Comparison of ENCODE assay signal across 31 cellular contexts in the genomic region with DNA sequence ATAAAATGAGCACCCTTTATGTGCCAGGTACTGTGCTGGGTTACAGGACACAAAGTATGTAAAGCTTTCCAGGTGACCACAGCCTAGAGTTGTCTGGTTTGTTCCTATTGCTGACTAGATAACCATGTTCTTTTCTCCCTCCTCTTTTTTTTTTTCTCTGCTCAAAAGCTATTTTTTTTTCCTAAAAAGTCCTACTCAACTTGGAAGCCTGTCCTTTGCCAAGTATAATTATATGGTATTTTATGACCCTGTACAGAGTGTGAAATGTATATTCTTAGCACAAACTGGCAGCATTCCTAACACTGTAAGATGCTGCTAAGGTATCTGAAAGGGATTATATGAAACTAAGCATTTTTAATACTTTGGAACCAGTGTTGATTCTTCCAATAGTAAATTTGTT.
"Had no signal": no experiment of that assay in that cellular context is flagged by ENCODE, and none has a peak within 500 bp of the region (broad histone marks: within the 10 kb centered on the region; RNA-seq: fewer than 3 reads in every experiment).

No MANE protein-coding gene starts in this region.

- H3K27me3 Mint-ChIP-seq: activated B cell treated with CpG ODN at 0.5 μM for 24 hours; activated CD4-positive, alpha-beta memory T cell treated with anti-CD3 and anti-CD28 coated beads for 36 hours; activated CD4-positive, alpha-beta T cell treated with anti-CD3 and anti-CD28 coated beads for 36 hours; activated CD4-positive, alpha-beta T cell treated with anti-CD3 and anti-CD28 coated beads, Interleukin-2, amount 10 ng/mL, durations not matched to agents 24 days and 14 days; activated CD8-positive, alpha-beta memory T cell treated with anti-CD3 and anti-CD28 coated beads, Interleukin-2, amount 10 ng/mL, durations not matched to agents 7 days and 5 days; activated naive CD4-positive, alpha-beta T cell treated with anti-CD3 and anti-CD28 coated beads, Interleukin-2, amount 10 ng/mL, durations not matched to agents 7 days and 5 days; activated naive CD8-positive, alpha-beta T cell; T-helper 17 cell had no signal

- DNase-seq: activated B cell treated with CpG ODN at 0.5 μM for 24 hours; activated CD4-positive, alpha-beta memory T cell treated with anti-CD3 and anti-CD28 coated beads for 36 hours; activated CD4-positive, alpha-beta T cell treated with anti-CD3 and anti-CD28 coated beads for 36 hours; activated CD4-positive, alpha-beta T cell treated with anti-CD3 and anti-CD28 coated beads, Interleukin-2, amount 10 ng/mL, durations not matched to agents 24 days and 14 days; activated CD8-positive, alpha-beta memory T cell treated with anti-CD3 and anti-CD28 coated beads, Interleukin-2, amount 10 ng/mL, durations not matched to agents 7 days and 5 days; activated CD8-positive, alpha-beta memory T cell treated with anti-CD3 and anti-CD28 coated beads, Interleukin-2, amount 50 U/mL, for 4 hours; activated CD8-positive, alpha-beta T cell treated with anti-CD3 and anti-CD28 coated beads, Interleukin-2, amount 10 ng/mL, durations not matched to agents 7 days and 5 days; activated gamma-delta T cell; activated naive CD4-positive, alpha-beta T cell; activated naive CD4-positive, alpha-beta T cell treated with anti-CD3 and anti-CD28 coated beads, Interleukin-2, amount 10 ng/mL, durations not matched to agents 7 days and 5 days; activated T-cell treated with anti-CD3 and anti-CD28 coated beads, Interleukin-2, amount 50 U/mL, for 1 hour; activated T-cell treated with anti-CD3 and anti-CD28 coated beads, Interleukin-2, amount 50 U/mL, for 72 hours; amniotic stem cell; anterior cingulate cortex; body of pancreas; caudate nucleus; cerebellar nuclear complex; colonic mucosa; effector CD8-positive, alpha-beta T cell; esophagus squamous epithelium; foreskin melanocyte; heart right ventricle; T-helper 1 cell; T-helper 17 cell; T1000; WERI-Rb-1 had no signal

- H3K4me1 Mint-ChIP-seq: activated B cell treated with CpG ODN at 0.5 μM for 24 hours; activated CD4-positive, alpha-beta T cell treated with anti-CD3 and anti-CD28 coated beads for 36 hours; activated CD4-positive, alpha-beta T cell treated with anti-CD3 and anti-CD28 coated beads, Interleukin-2, amount 10 ng/mL, durations not matched to agents 24 days and 14 days; activated CD8-positive, alpha-beta memory T cell treated with anti-CD3 and anti-CD28 coated beads, Interleukin-2, amount 10 ng/mL, durations not matched to agents 7 days and 5 days; activated naive CD4-positive, alpha-beta T cell treated with anti-CD3 and anti-CD28 coated beads, Interleukin-2, amount 10 ng/mL, durations not matched to agents 7 days and 5 days; T-helper 17 cell had no signal

- H3K36me3 ChIP-seq: colonic mucosa, esophagus squamous epithelium, gastroesophageal sphincter, heart right ventricle had no signal

- H3K36me3 Mint-ChIP-seq: activated CD4-positive, alpha-beta memory T cell treated with anti-CD3 and anti-CD28 coated beads for 36 hours; activated CD8-positive, alpha-beta memory T cell treated with anti-CD3 and anti-CD28 coated beads, Interleukin-2, amount 10 ng/mL, durations not matched to agents 7 days and 5 days; activated naive CD4-positive, alpha-beta T cell treated with anti-CD3 and anti-CD28 coated beads, Interleukin-2, amount 10 ng/mL, durations not matched to agents 7 days and 5 days; activated naive CD8-positive, alpha-beta T cell had no signal

- H3K27ac Mint-ChIP-seq: activated B cell treated with CpG ODN at 0.5 μM for 24 hours; activated CD4-positive, alpha-beta memory T cell treated with anti-CD3 and anti-CD28 coated beads for 36 hours; activated CD4-positive, alpha-beta T cell treated with anti-CD3 and anti-CD28 coated beads for 36 hours; activated CD4-positive, alpha-beta T cell treated with anti-CD3 and anti-CD28 coated beads, Interleukin-2, amount 10 ng/mL, durations not matched to agents 24 days and 14 days; activated CD8-positive, alpha-beta memory T cell treated with anti-CD3 and anti-CD28 coated beads, Interleukin-2, amount 10 ng/mL, durations not matched to agents 7 days and 5 days; activated CD8-positive, alpha-beta T cell treated with anti-CD3 and anti-CD28 coated beads, Interleukin-2, amount 10 ng/mL, durations not matched to agents 7 days and 5 days; activated naive CD4-positive, alpha-beta T cell treated with anti-CD3 and anti-CD28 coated beads, Interleukin-2, amount 10 ng/mL, durations not matched to agents 7 days and 5 days; activated naive CD8-positive, alpha-beta T cell; activated T-cell treated with anti-CD3 and anti-CD28 coated beads, Interleukin-2, amount 50 U/mL, for 72 hours; T-helper 17 cell; T-helper 2 cell treated with Interferon-gamma antibody and Interleukin-4, amounts not matched to agents 5 μg/mL and 100 μg/mL, for 36 hours had no signal

- H3K9me3 ChIP-seq: body of pancreas, colonic mucosa, esophagus squamous epithelium, gastroesophageal sphincter had no signal

- H3K4me3 Mint-ChIP-seq: activated B cell treated with CpG ODN at 0.5 μM for 24 hours; activated CD4-positive, alpha-beta memory T cell treated with anti-CD3 and anti-CD28 coated beads for 36 hours; activated CD4-positive, alpha-beta T cell treated with anti-CD3 and anti-CD28 coated beads for 36 hours; activated CD4-positive, alpha-beta T cell treated with anti-CD3 and anti-CD28 coated beads, Interleukin-2, amount 10 ng/mL, durations not matched to agents 24 days and 14 days; activated CD8-positive, alpha-beta memory T cell treated with anti-CD3 and anti-CD28 coated beads, Interleukin-2, amount 10 ng/mL, durations not matched to agents 7 days and 5 days; activated CD8-positive, alpha-beta T cell treated with anti-CD3 and anti-CD28 coated beads, Interleukin-2, amount 10 ng/mL, durations not matched to agents 7 days and 5 days; activated naive CD4-positive, alpha-beta T cell treated with anti-CD3 and anti-CD28 coated beads, Interleukin-2, amount 10 ng/mL, durations not matched to agents 7 days and 5 days; activated naive CD8-positive, alpha-beta T cell; activated T-cell treated with anti-CD3 and anti-CD28 coated beads, Interleukin-2, amount 50 U/mL, for 72 hours; T-helper 17 cell; T-helper 2 cell treated with Interferon-gamma antibody and Interleukin-4, amounts not matched to agents 5 μg/mL and 100 μg/mL, for 36 hours had no signal

- ATAC-seq: activated CD4-positive, alpha-beta T cell treated with anti-CD3 and anti-CD28 coated beads for 36 hours; activated CD4-positive, CD25-positive, alpha-beta regulatory T cell treated with anti-CD3 and anti-CD28 coated beads, Interleukin-2, amount 50 U/mL, for 24 hours; activated CD8-positive, alpha-beta memory T cell treated with anti-CD3 and anti-CD28 coated beads, Interleukin-2, amount 10 ng/mL, durations not matched to agents 7 days and 5 days; activated CD8-positive, alpha-beta T cell treated with anti-CD3 and anti-CD28 coated beads, Interleukin-2, amount 10 ng/mL, durations not matched to agents 7 days and 5 days; activated T-cell treated with anti-CD3 and anti-CD28 coated beads, Interleukin-2, amount 50 U/mL, for 72 hours; body of pancreas; heart right ventricle; T-helper 17 cell had no signal

- H3K27me3 ChIP-seq: body of pancreas, colonic mucosa, esophagus squamous epithelium, gastroesophageal sphincter, heart right ventricle had no signal

- H3K4me1 ChIP-seq: body of pancreas, colonic mucosa, esophagus squamous epithelium, heart right ventricle had no signal

- H3K9me3 Mint-ChIP-seq: activated CD4-positive, alpha-beta memory T cell treated with anti-CD3 and anti-CD28 coated beads for 36 hours; activated CD4-positive, alpha-beta T cell treated with anti-CD3 and anti-CD28 coated beads, Interleukin-2, amount 10 ng/mL, durations not matched to agents 24 days and 14 days; activated naive CD4-positive, alpha-beta T cell treated with anti-CD3 and anti-CD28 coated beads, Interleukin-2, amount 10 ng/mL, durations not matched to agents 7 days and 5 days; T-helper 2 cell treated with Interferon-gamma antibody and Interleukin-4, amounts not matched to agents 5 μg/mL and 100 μg/mL, for 36 hours had no signal

- H3K4me3 ChIP-seq: body of pancreas, colonic mucosa, esophagus squamous epithelium, gastroesophageal sphincter, heart right ventricle had no signal

- H3K27ac ChIP-seq: body of pancreas, colonic mucosa, epithelial cell of prostate, esophagus squamous epithelium, gastroesophageal sphincter, heart right ventricle had no signal
